Comparison of ENCODE assay signal across 24 cellular contexts in the genomic region with DNA sequence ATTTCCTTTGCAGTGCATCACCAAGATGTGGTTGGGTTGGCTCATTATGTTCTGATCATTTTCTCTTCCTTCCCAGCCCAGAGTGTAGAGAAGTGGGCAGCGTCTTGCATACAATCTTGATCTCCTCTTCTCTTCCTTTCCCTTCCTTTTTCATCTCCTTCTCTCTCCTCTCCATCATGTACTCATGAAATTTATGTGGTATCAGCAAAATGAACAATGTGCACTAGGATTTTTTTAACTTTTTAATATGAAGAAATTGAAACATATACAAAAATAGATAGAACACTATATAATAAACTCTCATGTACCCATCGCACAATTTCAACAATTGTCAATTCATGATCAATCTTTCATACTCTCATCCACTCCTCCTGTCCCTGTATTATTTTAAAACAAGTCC.
"Had no signal": no experiment of that assay in that cellular context is flagged by ENCODE, and none has a peak within 500 bp of the region (broad histone marks: within the 10 kb centered on the region; RNA-seq: fewer than 3 reads in every experiment).

No MANE protein-coding gene starts in this region.

- H3K36me3 ChIP-seq: MG63, SJSA1 had no signal

- FAIRE-seq: RCC 7860 had no signal

- H3K4me1 ChIP-seq: SJSA1 had no signal

- H3K4me3 ChIP-seq: MG63, SJSA1 had no signal

- H3K9me3 ChIP-seq: MG63, SJSA1, SK-N-SH had no signal

- DNase-seq: Karpas-422, KG1, MG63, NCI-H1092, NCI-H1105 treated with DMSO at 0.1 percent for 48 hours, NCI-H1417 treated with DMSO at 0.1 percent for 48 hours, NCI-H146, NCI-H1694 treated with DMSO at 0.1 percent for 48 hours, NCI-H2029, NCI-H2081 treated with DMSO at 0.1 percent for 48 hours, NCI-H2171, NCI-H226, NCI-H446, NCI-H510A, NCI-H524 treated with DMSO at 0.1 percent for 48 hours, NCI-H69, NCI-H774, Right ventricle myocardium superior, RPMI8226, SIG-M5, SK-N-SH, SW 1271 had no signal

- H3K9ac ChIP-seq: SK-N-SH had no signal

- H3K4me2 ChIP-seq: SK-N-SH had no signal

- H3K27ac ChIP-seq: SJSA1 had no signal

- H3K27me3 ChIP-seq: MG63, SJSA1 had no signal
